ENCODE assay signal across 8 cellular contexts in genomic region chr10:43255644-43256431, GRCh38. TPM values are rescaled to one million over a fixed set of nuclear protein-coding genes. Genes with fewer than 3 reads are reported as not detected.
DNase-seq lines count a peak whose midpoint lies in the region; ATAC-seq and TF ChIP-seq lines count a peak whose summit lies in the region.

No MANE protein-coding gene starts in this region.

- dilution Hi-C loops in IMR-90 (cut with HindIII; ENCODE audit: low sequenced_read_pairs, unreplicated experiment), result no loop called here

- peak; percentile 38 for TF ChIP-seq CTCF in IMR-90 (conservative IDR thresholded peaks at IDR 0.05; ENCODE audit: low read depth, low read length)
- TF ChIP-seq CTCF in heart right ventricle (IDR thresholded peaks at IDR 0.05), result peak in 6 of 9 donors; percentile 25 to 53 (median 36)
- peak in 8 of 11 experiments; percentile 35 to 69 (median 58) for TF ChIP-seq CTCF in spleen (IDR thresholded peaks at IDR 0.05 in 8 of 11, conservative IDR thresholded peaks at IDR 0.05 in 3 of 11)

- no peak overlapping the region for H3K4me3 Mint-ChIP-seq in activated CD4-positive, alpha-beta T cell treated with anti-CD3 and anti-CD28 coated beads, Interleukin-2, amount 10 ng/mL, durations not matched to agents 24 days and 14 days

- H3K14ac ChIP-seq in IMR-90 (replicated peaks; ENCODE audit: low read depth, low read length), result no peak overlapping the region

- H3K27ac ChIP-seq in IMR-90 (ENCODE audit: insufficient read depth, low read length) (no peak overlapping the region), heart right ventricle (peak overlapping the region in 1 of 10 donors; percentile 26), spleen (peak overlapping the region; percentile 17 to 81 (median 66))

- H3K27ac Mint-ChIP-seq in activated CD4-positive, alpha-beta T cell treated with anti-CD3 and anti-CD28 coated beads, Interleukin-2, amount 10 ng/mL, durations not matched to agents 24 days and 14 days, result no peak overlapping the region

- no peaks in the 10 kb centered on the region for H3K9me3 Mint-ChIP-seq in activated CD4-positive, alpha-beta T cell treated with anti-CD3 and anti-CD28 coated beads, Interleukin-2, amount 10 ng/mL, durations not matched to agents 24 days and 14 days

- H3K23ac ChIP-seq in IMR-90 (ENCODE audit: low read depth, low read length), result no peak overlapping the region

- H3K4me2 ChIP-seq in IMR-90 (ENCODE audit: low read depth, low read length), result no peak overlapping the region

- H2BK15ac ChIP-seq in IMR-90 (ENCODE audit: low read depth, low read length), result no peak overlapping the region

- H3K18ac ChIP-seq in IMR-90 (ENCODE audit: low read depth, low read length), result no peak overlapping the region

- H3K36me3 ChIP-seq in IMR-90 (ENCODE audit: control insufficient read depth, insufficient read depth, low read length) (no peaks in the 10 kb centered on the region), heart right ventricle (no peaks in the 10 kb centered on the region), spleen (no peaks in the 10 kb centered on the region)

- H3K4ac ChIP-seq in IMR-90 (ENCODE audit: low read depth, low read length), result no peak overlapping the region

- H3K27me3 ChIP-seq in IMR-90 (ENCODE audit: control insufficient read depth, insufficient read depth, low read length) (peaks cover 26% of the 10 kb centered on the region), heart right ventricle (no peaks in the 10 kb centered on the region), spleen (replicated peaks in 1 of 7) (no peaks in the 10 kb centered on the region)

- H3K9me3 ChIP-seq in IMR-90 (ENCODE audit: control insufficient read depth, insufficient read depth, low read length) (no peaks in the 10 kb centered on the region), heart right ventricle (no peaks in the 10 kb centered on the region), spleen (no peaks in the 10 kb centered on the region)

- CTCF ChIA-PET in IMR-90 (lab: Yijun Ruan, JAX), result no interaction called here

- H2BK5ac ChIP-seq in IMR-90 (ENCODE audit: low read depth, low read length, poor library complexity, severe bottlenecking), result no peak overlapping the region

- H3K4me1 ChIP-seq in IMR-90 (ENCODE audit: control insufficient read depth, insufficient read depth, low read length), result no peaks in the 10 kb centered on the region
- H3K4me1 ChIP-seq in heart right ventricle, result peaks cover 0 to 35% (median 23%) of the 10 kb centered on the region in 9 donors
- H3K4me1 ChIP-seq in spleen, result peaks cover 7 to 60% (median 39%) of the 10 kb centered on the region in 6 donors

- peak; percentile 31; the same call in 1 of the 2 replicates for TF ChIP-seq RAD21 in IMR-90 (IDR thresholded peaks at IDR 0.05; ENCODE audit: low read length)

- H3K36me3 Mint-ChIP-seq in activated CD4-positive, alpha-beta T cell treated with anti-CD3 and anti-CD28 coated beads, Interleukin-2, amount 10 ng/mL, durations not matched to agents 24 days and 14 days (ENCODE audit: low read depth), result no peaks in the 10 kb centered on the region

- H3K9ac ChIP-seq in IMR-90 (ENCODE audit: low read depth, low read length), result no peak overlapping the region

- H4K5ac ChIP-seq in IMR-90 (ENCODE audit: low read depth, low read length), result no peak overlapping the region

- no peak overlapping the region for H3K56ac ChIP-seq in IMR-90 (ENCODE audit: extremely low read depth, insufficient read depth, low read length)

- no peaks in the 10 kb centered on the region for H4K20me1 ChIP-seq in IMR-90 (ENCODE audit: insufficient read depth, low read length)

- 71% methylated on average over 4 of the region's 9 CpGs; no CpG with 5 or more reads in 1 of the 2 experiments for WGBS in IMR-90 (ENCODE audit: extremely low coverage in 2 of 2, insufficient read length in 1 of 2), 2 experiments
- WGBS in heart right ventricle, 2 donors, result 76 to 80% methylated on average over 9 of the region's 9 CpGs
- WGBS in spleen, 5 donors, result 56 to 88% (median 65%) methylated on average over 5 to 9 of the region's 9 CpGs

- POLR2A ChIA-PET in IMR-90 (lab: Charles Lee; ENCODE audit: unreplicated experiment), result no interaction called here

- intact Hi-C loops in IMR-90 (cut with micrococcal nuclease) (no loop called here), heart right ventricle (cut with DNase I) (no loop called here), spleen (cut with DNase I; ENCODE audit: low total_unique reads) (no loop called here)
- intact Hi-C loops in activated CD4-positive, alpha-beta T cell treated with anti-CD3 and anti-CD28 coated beads, Interleukin-2, amount 10 ng/mL, durations not matched to agents 24 days and 14 days (cut with micrococcal nuclease), result no loop called here

- H2BK20ac ChIP-seq in IMR-90 (ENCODE audit: low read depth, low read length), result no peak overlapping the region

- H3K27me3 Mint-ChIP-seq in activated CD4-positive, alpha-beta T cell treated with anti-CD3 and anti-CD28 coated beads, Interleukin-2, amount 10 ng/mL, durations not matched to agents 24 days and 14 days, result peaks cover 3% of the 10 kb centered on the region

- H2BK120ac ChIP-seq in IMR-90 (ENCODE audit: low read depth, low read length), result no peak overlapping the region

- DNase-seq in NCI-H748 (lab: John Stamatoyannopoulos, UW; ENCODE audit: unreplicated experiment) (peak; percentile 4), NCI-H748 treated with DMSO at 0.1 percent for 48 hours (lab: John Stamatoyannopoulos, UW) (no peak), IMR-90 (no peak), heart right ventricle (peak in 1 of 2 donors; percentile 6), spleen (peak; percentile 77), COR-L47 (lab: John Stamatoyannopoulos, UW) (no peak)
- peak; percentile 83 for DNase-seq in activated CD4-positive, alpha-beta T cell treated with anti-CD3 and anti-CD28 coated beads, Interleukin-2, amount 10 ng/mL, durations not matched to agents 24 days and 14 days

- peak; percentile 52 for ATAC-seq in GM19452 (IDR thresholded peaks at IDR 0.05; ENCODE audit: unreplicated experiment)
- peak; percentile 69 for ATAC-seq in IMR-90 (ENCODE audit: low read depth)
- peak in 5 of 8 donors; percentile 25 to 70 (median 55) for ATAC-seq in heart right ventricle

- peaks cover 7% of the 10 kb centered on the region for H3K4me1 Mint-ChIP-seq in activated CD4-positive, alpha-beta T cell treated with anti-CD3 and anti-CD28 coated beads, Interleukin-2, amount 10 ng/mL, durations not matched to agents 24 days and 14 days

- no peaks in the 10 kb centered on the region for H3K9me1 ChIP-seq in IMR-90 (ENCODE audit: insufficient read depth, low read length)

- H3K79me1 ChIP-seq in IMR-90 (ENCODE audit: low read depth in 1 of 2, low read length in 2 of 2), result no peaks in the 10 kb centered on the region

- TF ChIP-seq POLR2A in IMR-90 (IDR thresholded peaks at IDR 0.05; ENCODE audit: low read depth, low read length) (no peak), spleen (IDR thresholded peaks at IDR 0.05) (no peak)

- H3K4me3 ChIP-seq in IMR-90 (ENCODE audit: insufficient read depth, low read depth, low read length) (no peak overlapping the region), heart right ventricle (no peak overlapping the region), spleen (no peak overlapping the region)

- no peak overlapping the region for H4K8ac ChIP-seq in IMR-90 (ENCODE audit: low read depth in 2 of 2, low read length in 2 of 2)

- in situ Hi-C loops in IMR-90 (cut with MboI; ENCODE audit: low sequenced_read_pairs), result no loop called here

- no peak overlapping the region for H2AK5ac ChIP-seq in IMR-90 (ENCODE audit: low read depth, low read length)

- no peak overlapping the region for H2AK9ac ChIP-seq in IMR-90 (replicated peaks; ENCODE audit: low read depth, low read length, poor library complexity)

- BruUV-seq in IMR-90 (replicated peaks; lab: Mats Ljungman, UMichigan), result no TSS peak

- H4K91ac ChIP-seq in IMR-90 (ENCODE audit: insufficient read depth, low read depth, low read length), result no peak overlapping the region

- no peak overlapping the region for H2AFZ ChIP-seq in IMR-90 (replicated peaks; ENCODE audit: low read length, poor library complexity)

TF ChIP-seq in IMR-90, 13 proteins besides CTCF, POLR2A, EP300 and RAD21 (continues in another document):
- TF ChIP-seq MAFK (IDR thresholded peaks at IDR 0.05; ENCODE audit: low read depth, low read length), result no peak
- TF ChIP-seq SMC3 (IDR thresholded peaks at IDR 0.05; ENCODE audit: low read depth, low read length), result no peak
- TF ChIP-seq CEBPB (IDR thresholded peaks at IDR 0.05; ENCODE audit: low read depth, low read length), result no peak
- TF ChIP-seq RFX5 (IDR thresholded peaks at IDR 0.05; ENCODE audit: low read depth, low read length), result no peak
- TF ChIP-seq NFE2L2 (IDR thresholded peaks at IDR 0.05; ENCODE audit: low read depth, low read length), result no peak
- no peak for TF ChIP-seq ELK1 (IDR thresholded peaks at IDR 0.05; ENCODE audit: borderline replicate concordance, low read depth, low read length)
- no peak for TF ChIP-seq MAZ (IDR thresholded peaks at IDR 0.05; ENCODE audit: borderline replicate concordance, low read depth, low read length)
- no peak for TF ChIP-seq MXI1 (IDR thresholded peaks at IDR 0.05; ENCODE audit: borderline replicate concordance, low read depth, low read length)
- TF ChIP-seq FOS (IDR thresholded peaks at IDR 0.05; ENCODE audit: low read depth, low read length), result no peak
- no peak for TF ChIP-seq CHD1 (IDR thresholded peaks at IDR 0.05; ENCODE audit: low read depth, low read length)
- no peak for TF ChIP-seq BHLHE40 (IDR thresholded peaks at IDR 0.05; ENCODE audit: low read depth, low read length)

RNA-seq across cellular contexts. Expression of gene RASGEF1A, which starts 11.0 kb away (rescaled TPM):
- total RNA-seq in IMR-90 (2012; rRNA removed) (0.18 and 0.28 TPM in 2 replicates), heart right ventricle (1 to 10 TPM in 7 of 10 donors, under 1 TPM in 3; 0.63 to 2.4 (median 1.4) TPM), spleen (1 to 10 TPM; 2.5 to 7.1 (median 3.6) TPM)
- polyA plus RNA-seq in IMR-90 (2012; rRNA removed) (0.15 and 0.55 TPM in 2 replicates), heart right ventricle (under 1 TPM; 0.16 to 0.44 TPM), spleen (1 to 10 TPM; 1.9 to 3.1 (median 2.1) TPM)
- 0.10 and 0.29 TPM in 2 replicates for polyA plus RNA-seq in IMR-90 (2012; cell fraction: cytosol; rRNA removed)
- 0.44 and 0.64 TPM in 2 replicates for polyA plus RNA-seq in IMR-90 (2012; cell fraction: nucleus; rRNA removed; ENCODE audit: low replicate concordance)
- total RNA-seq in activated CD4-positive, alpha-beta T cell treated with anti-CD3 and anti-CD28 coated beads, Interleukin-2, amount 10 ng/mL, durations not matched to agents 24 days and 14 days, result 0.63 and 0.66 TPM in 2 replicates

Comparison
In these comparisons a context has a peak if more than half of its experiments do, and no peak if none do; other contexts are left out.
1. DNase-seq: peak in NCI-H748 (single experiment), activated CD4-positive, alpha-beta T cell treated with anti-CD3 and anti-CD28 coated beads, Interleukin-2, amount 10 ng/mL, durations not matched to agents 24 days and 14 days (single experiment) and spleen (single experiment); none in NCI-H748 treated with DMSO at 0.1 percent for 48 hours (single experiment), IMR-90 (single experiment) and COR-L47 (single experiment).
2. Peak in every context shown above with its lines, with median percentiles within 50 percentile points of each other: ATAC-seq and CTCF ChIP-seq.